In genomic region chr15:78750974-78751601, GRCh38 we compare ENCODE assay signal across 8 cellular contexts.
DNase-seq lines count a peak whose midpoint lies in the region; ATAC-seq, FAIRE-seq and TF ChIP-seq lines count a peak whose summit lies in the region.
"Not testable (repeated sequence)": the region's sequence is repeated elsewhere in the genome, so short reads cannot be mapped to it uniquely, and the experiment has no call there.

No MANE protein-coding gene starts in this region.

- H2AK5ac ChIP-seq in H1 (ENCODE audit: low read depth, low read length): not testable (repeated sequence)

- not testable (repeated sequence) for H3K27ac Mint-ChIP-seq in mesothelial cell of epicardium

- not testable (repeated sequence) for H3K79me1 ChIP-seq in H1 (ENCODE audit: low read depth, low read length)

- CTCF ChIA-PET in H1 (lab: Charles Lee; ENCODE audit: partially characterized antibody): interaction anchor here (0.7 to 13.9 kb wide), 24 partner anchors 11 to 642 kb away, joined by 3 to 82 read pairs (median 4); partner anchors contain the start of gene ADAMTS7

- POLR2A ChIA-PET in H1 (lab: Charles Lee; ENCODE audit: partially characterized antibody): not testable (repeated sequence)

- FAIRE-seq in H1 (lab: Jason Lieb, UNC): not testable (repeated sequence)

- not testable (repeated sequence) for H2BK120ac ChIP-seq in H1 (replicated peaks; ENCODE audit: low read depth, low read length)

- H3K14ac ChIP-seq in H1 (ENCODE audit: insufficient read length): not testable (repeated sequence)

- not testable (repeated sequence) for H3K27me3 Mint-ChIP-seq in mesothelial cell of epicardium (ENCODE audit: low read depth)

- DNase-seq in D341Med (ENCODE audit: low spot score) (peak; percentile 95), NOMO-1 treated with dmso at 0.1 percent for 144 hours (lab: John Stamatoyannopoulos, UW; ENCODE audit: unreplicated experiment) (peak; percentile 75), H1 (ENCODE audit: low read depth in 1 of 2, low spot score in 2 of 2) (peak; percentile 89 to 99), mesothelial cell of epicardium (ENCODE audit: low spot score in 2 of 2, unreplicated experiment in 2 of 2) (peak; percentile 93 to 95)
- DNase-seq in activated CD8-positive, alpha-beta memory T cell treated with anti-CD3 and anti-CD28 coated beads, Interleukin-2, amount 50 U/mL, for 1 hour (ENCODE audit: extremely low read depth): peak; percentile 73
- peak; percentile 72 to 78 for DNase-seq in stimulated activated CD8-positive, alpha-beta memory T cell treated with anti-CD3 and anti-CD28 coated beads, Interleukin-15, amount 100 ng/mL, for 4 hours (ENCODE audit: low read depth in 2 of 2)

- peak overlapping the region; percentile 24; the same call in 1 of the 2 replicates for H3K4me3 ChIP-seq in HUES48 (ENCODE audit: low read depth, low read length)
- 0 out of 8 replicates have a peak overlapping the region, but pooled peaks of 1 of the 4 experiments have one; percentile 32 for H3K4me3 ChIP-seq in H1 (ENCODE audit: extremely low read depth in 1 of 4, insufficient read depth in 2 of 4, low read depth in 3 of 4, low read length in 4 of 4)

- 6% methylated on average over 21 of the region's 28 CpGs; no CpG with 5 or more reads in 1 of the 2 experiments for WGBS in H1 (ENCODE audit: extremely low coverage in 1 of 2, insufficient coverage in 1 of 2, insufficient read length in 1 of 2, insufficient replicate concordance in 2 of 2, low coverage in 1 of 2, low lambda C conversion rate in 2 of 2, missing lambda C conversion rate in 1 of 2), 2 experiments

- H4K20me1 ChIP-seq in H1 (replicated peaks in 1 of 2; ENCODE audit: control insufficient read depth in 1 of 2, insufficient read depth in 2 of 2, low read length in 2 of 2): not testable (repeated sequence)

- H3K27ac ChIP-seq in HUES48 (ENCODE audit: low read depth, low read length); H1 (ENCODE audit: low read depth, low read length): not testable (repeated sequence)

- TF ChIP-seq CTCF in H1 (IDR thresholded peaks at IDR 0.05; ENCODE audit: control extremely low read depth in 1 of 3, insufficient read depth in 1 of 3, low read depth in 1 of 3, low read length in 3 of 3) (peak; percentile 70 to 88 (median 85)), mesothelial cell of epicardium (IDR thresholded peaks at IDR 0.05; ENCODE audit: unreplicated experiment) (peak; percentile 69)

- not testable (repeated sequence) for H4K5ac ChIP-seq in H1 (ENCODE audit: insufficient read length, low read depth, low read length)

- H3K4me1 Mint-ChIP-seq in mesothelial cell of epicardium: not testable (repeated sequence)

- not testable (repeated sequence) for H3K4me1 ChIP-seq in HUES48 (ENCODE audit: control insufficient read depth, insufficient read depth, low read length); H1 (replicated peaks in 1 of 4; ENCODE audit: control insufficient read depth in 3 of 4, insufficient read depth in 4 of 4, low read length in 3 of 4)

- H2BK20ac ChIP-seq in H1 (ENCODE audit: low read length): not testable (repeated sequence)

- not testable (repeated sequence) for H3K9me3 Mint-ChIP-seq in mesothelial cell of epicardium

- not testable (repeated sequence) for H3K23ac ChIP-seq in H1 (ENCODE audit: insufficient read length)

- H4K8ac ChIP-seq in H1 (ENCODE audit: extremely low read depth, insufficient read depth, low read length): not testable (repeated sequence)

- not testable (repeated sequence) for H2BK15ac ChIP-seq in H1 (ENCODE audit: low read length)

- not testable (repeated sequence) for H3K23me2 ChIP-seq in H1 (ENCODE audit: low read depth, low read length)

- not testable (repeated sequence) for H3K4ac ChIP-seq in H1 (replicated peaks; ENCODE audit: insufficient read length, low read depth, low read length)

- peak; percentile 89 to 91 for TF ChIP-seq RAD21 in H1 (IDR thresholded peaks at IDR 0.05 in 1 of 2, conservative IDR thresholded peaks at IDR 0.05 in 1 of 2; ENCODE audit: low read depth in 2 of 2, low read length in 2 of 2)

- peak overlapping the region in 1 of 2 experiments; percentile 57; a peak in 1 of 4 replicates for H3K4me2 ChIP-seq in H1 (ENCODE audit: insufficient read depth in 1 of 2, low read depth in 2 of 2, low read length in 2 of 2)

- H2BK12ac ChIP-seq in H1 (ENCODE audit: low read depth, low read length): not testable (repeated sequence)

- H3K18ac ChIP-seq in H1 (ENCODE audit: extremely low read depth, low read length): not testable (repeated sequence)

- H3K9me3 ChIP-seq in HUES48 (ENCODE audit: control insufficient read depth, insufficient read depth, low read length); H1 (ENCODE audit: insufficient read depth in 2 of 2, low read depth in 1 of 2, low read length in 1 of 2): not testable (repeated sequence)

- not testable (repeated sequence) for TF ChIP-seq POLR2A in H1 (IDR thresholded peaks at IDR 0.05; ENCODE audit: control extremely low read depth in 1 of 2, low read depth in 2 of 2, low read length in 2 of 2)

- TF ChIP-seq EP300 in H1 (IDR thresholded peaks at IDR 0.05; ENCODE audit: borderline replicate concordance in 1 of 2, low read depth in 2 of 2, low read length in 2 of 2): not testable (repeated sequence)

- H3K27me3 ChIP-seq in HUES48 (ENCODE audit: control insufficient read depth, insufficient read depth, low read length); H1 (replicated peaks in 1 of 4; ENCODE audit: control insufficient read depth in 3 of 4, extremely low read depth in 1 of 4, insufficient read depth in 3 of 4, low read length in 3 of 4): not testable (repeated sequence)

- not testable (repeated sequence) for H4K91ac ChIP-seq in H1 (replicated peaks; ENCODE audit: insufficient read length, low read length)

- H2AFZ ChIP-seq in H1 (ENCODE audit: low read length): not testable (repeated sequence)

- not testable (repeated sequence) for H3K56ac ChIP-seq in H1 (replicated peaks; ENCODE audit: insufficient read length, low read depth, low read length)

- peak; percentile 92 for ATAC-seq in GM21529 (IDR thresholded peaks at IDR 0.05; ENCODE audit: unreplicated experiment)

- H2BK5ac ChIP-seq in H1 (ENCODE audit: low read depth, low read length): not testable (repeated sequence)

- H3K79me2 ChIP-seq in H1 (ENCODE audit: control insufficient read depth in 1 of 2, insufficient read depth in 2 of 2, low read length in 2 of 2): not testable (repeated sequence)

- peak overlapping the region; percentile 48 for H3K4me3 Mint-ChIP-seq in mesothelial cell of epicardium

- H3K36me3 ChIP-seq in HUES48 (ENCODE audit: control insufficient read depth, insufficient read depth, low read length); H1 (ENCODE audit: control insufficient read depth in 2 of 4, insufficient read depth in 4 of 4, low read length in 3 of 4): not testable (repeated sequence)

- not testable (repeated sequence) for H3K9ac ChIP-seq in HUES48 (ENCODE audit: low read depth, low read length); H1 (replicated peaks in 1 of 4; ENCODE audit: extremely low read depth in 1 of 4, low read depth in 3 of 4, low read length in 3 of 4)

- not testable (repeated sequence) for H3K36me3 Mint-ChIP-seq in mesothelial cell of epicardium

TF ChIP-seq in H1, 55 proteins besides CTCF, POLR2A, EP300 and RAD21:
- TF ChIP-seq SP4 (IDR thresholded peaks at IDR 0.05; ENCODE audit: low read length) (peak; percentile 63; the same call in 1 of the 2 replicates), YY1 (IDR thresholded peaks at IDR 0.05; ENCODE audit: low read depth, low read length) (0 out of 2 replicates have a peak, but pooled peaks have one; percentile 14), TCF12 (IDR thresholded peaks at IDR 0.05; ENCODE audit: low read depth, low read length) (0 out of 2 replicates have a peak, but pooled peaks have one; percentile 45), MAX (IDR thresholded peaks at IDR 0.05) (0 out of 2 replicates have a peak, but pooled peaks have one; percentile 24), SP1 (IDR thresholded peaks at IDR 0.05; ENCODE audit: low read depth, low read length) (peak; percentile 46; the same call in 1 of the 2 replicates)
